Comparison of ENCODE assay signal across 9 cellular contexts in genomic region chr10:80253266-80253962, GRCh38. TPM values are rescaled to one million over a fixed set of nuclear protein-coding genes. Genes with fewer than 3 reads are reported as not detected.
DNase-seq lines count a peak whose midpoint lies in the region; ATAC-seq and TF ChIP-seq lines count a peak whose summit lies in the region.
"Had no signal": no experiment of that assay in that cellular context is flagged by ENCODE, and none has a peak within 500 bp of the region (broad histone marks: within the 10 kb centered on the region; RNA-seq: fewer than 3 reads in every experiment).

No MANE protein-coding gene starts in this region.

- DNase-seq in activated naive CD4-positive, alpha-beta T cell treated with anti-CD3 and anti-CD28 coated beads, Interleukin-2, amount 50 U/mL, for 72 hours (ENCODE audit: low spot score in 2 of 2) = no peak
- no peak for DNase-seq in activated naive CD4-positive, alpha-beta T cell treated with anti-CD3 and anti-CD28 coated beads for 36 hours
- DNase-seq in MV-4-11 (lab: John Stamatoyannopoulos, UW) (peak; percentile 85), upper lobe of left lung (no peak), osteoblast (ENCODE audit: insufficient read length, low spot score, missing footprints) (no peak), KG1 (lab: John Stamatoyannopoulos, UW) (no peak)
- no peak for DNase-seq in effector memory CD8-positive, alpha-beta T cell

- H3K36me3 ChIP-seq in upper lobe of left lung (no peaks in the 10 kb centered on the region), osteoblast (ENCODE audit: insufficient read depth, low read length) (no peaks in the 10 kb centered on the region)

- no peak for TF ChIP-seq POLR2A in upper lobe of left lung (IDR thresholded peaks at IDR 0.05)

- H3K4me2 ChIP-seq in osteoblast (ENCODE audit: insufficient read depth, low read length) = no peak overlapping the region

- H3K4me1 ChIP-seq in upper lobe of left lung (peaks cover 3 to 19% (median 15%) of the 10 kb centered on the region in 4 donors), osteoblast (ENCODE audit: insufficient read depth, low read length) (no peaks in the 10 kb centered on the region)

- no peak for TF ChIP-seq EP300 in upper lobe of left lung (IDR thresholded peaks at IDR 0.05)

- H3K27ac ChIP-seq in upper lobe of left lung (peak overlapping the region in 3 of 4 donors; percentile 26 to 72 (median 67)), osteoblast (ENCODE audit: low read depth, low read length) (no peak overlapping the region)
- H3K27ac ChIP-seq: SK-N-MC had no signal

- no peaks in the 10 kb centered on the region for H3K36me3 Mint-ChIP-seq in activated naive CD4-positive, alpha-beta T cell treated with anti-CD3 and anti-CD28 coated beads, Interleukin-2, amount 50 U/mL, for 72 hours
- no peaks in the 10 kb centered on the region for H3K36me3 Mint-ChIP-seq in activated naive CD4-positive, alpha-beta T cell treated with anti-CD3 and anti-CD28 coated beads for 36 hours (ENCODE audit: low read depth)
- H3K36me3 Mint-ChIP-seq in effector memory CD8-positive, alpha-beta T cell (ENCODE audit: insufficient read depth) = no peaks in the 10 kb centered on the region

- no peak overlapping the region for H3K4me3 Mint-ChIP-seq in activated naive CD4-positive, alpha-beta T cell treated with anti-CD3 and anti-CD28 coated beads for 36 hours
- H3K4me3 Mint-ChIP-seq in effector memory CD8-positive, alpha-beta T cell = peak overlapping the region in 1 of 2 donors; percentile 0

- CTCF ChIA-PET in activated naive CD4-positive, alpha-beta T cell treated with anti-CD3 and anti-CD28 coated beads for 36 hours (lab: Charles Lee) = interaction anchor here (1.0 to 1.2 kb wide), 2 partner anchors 8 to 110 kb away, joined by 4 read pairs; no protein-coding TSS in a partner anchor

- no peaks in the 10 kb centered on the region for H3K27me3 ChIP-seq in upper lobe of left lung
- peaks cover 3% of the 10 kb centered on the region for H3K27me3 ChIP-seq in osteoblast (ENCODE audit: insufficient read depth, low read length)

- 45 to 55% methylated on average over 5 of the region's 5 CpGs for WGBS in upper lobe of left lung, 2 donors

- H3K9me3 Mint-ChIP-seq in activated naive CD4-positive, alpha-beta T cell treated with anti-CD3 and anti-CD28 coated beads, Interleukin-2, amount 50 U/mL, for 72 hours = no peaks in the 10 kb centered on the region
- no peaks in the 10 kb centered on the region for H3K9me3 Mint-ChIP-seq in activated naive CD4-positive, alpha-beta T cell treated with anti-CD3 and anti-CD28 coated beads for 36 hours
- H3K9me3 Mint-ChIP-seq in effector memory CD8-positive, alpha-beta T cell = no peaks in the 10 kb centered on the region

- no peaks in the 10 kb centered on the region for H3K4me1 Mint-ChIP-seq in activated naive CD4-positive, alpha-beta T cell treated with anti-CD3 and anti-CD28 coated beads for 36 hours (ENCODE audit: low read depth)
- H3K4me1 Mint-ChIP-seq in effector memory CD8-positive, alpha-beta T cell (ENCODE audit: low read depth in 2 of 2) = peaks cover 5 to 8% of the 10 kb centered on the region in 2 donors

- no peaks in the 10 kb centered on the region for H3K9me3 ChIP-seq in upper lobe of left lung
- no peaks in the 10 kb centered on the region for H3K9me3 ChIP-seq in osteoblast (ENCODE audit: low read depth, low read length)

- ATAC-seq in activated naive CD4-positive, alpha-beta T cell treated with anti-CD3 and anti-CD28 coated beads, Interleukin-2, amount 50 U/mL, for 72 hours = peak; percentile 44 to 76
- ATAC-seq in HG02763 (IDR thresholded peaks at IDR 0.05; ENCODE audit: unreplicated experiment) = peak; percentile 67
- peak in 1 of 2 donors; percentile 38 for ATAC-seq in upper lobe of left lung (ENCODE audit: low FRiP score in 2 of 2)
- ATAC-seq in effector memory CD8-positive, alpha-beta T cell (replicated peaks) = no peak

- no peaks in the 10 kb centered on the region for H3K79me2 ChIP-seq in osteoblast (ENCODE audit: insufficient read depth, low read length)

- no peaks in the 10 kb centered on the region for H4K20me1 ChIP-seq in osteoblast (ENCODE audit: insufficient read depth, low read length)

- peaks cover 11% of the 10 kb centered on the region for H3K27me3 Mint-ChIP-seq in activated naive CD4-positive, alpha-beta T cell treated with anti-CD3 and anti-CD28 coated beads for 36 hours (ENCODE audit: low read depth)
- peaks cover 0 to 18% of the 10 kb centered on the region in 2 donors for H3K27me3 Mint-ChIP-seq in effector memory CD8-positive, alpha-beta T cell

- TF ChIP-seq CTCF in upper lobe of left lung (IDR thresholded peaks at IDR 0.05) = no peak
- TF ChIP-seq CTCF in osteoblast (IDR thresholded peaks at IDR 0.05; ENCODE audit: extremely low read depth, low read depth, low read length) = no peak

- no peak overlapping the region for H2AFZ ChIP-seq in osteoblast (ENCODE audit: low read length)

- no peak overlapping the region for H3K4me3 ChIP-seq in upper lobe of left lung
- H3K4me3 ChIP-seq in osteoblast (ENCODE audit: insufficient read depth, low read length) = no peak overlapping the region
- H3K4me3 ChIP-seq: SK-N-MC had no signal

- intact Hi-C loops in activated naive CD4-positive, alpha-beta T cell treated with anti-CD3 and anti-CD28 coated beads for 36 hours (cut with micrococcal nuclease) = no loop called here

- H3K27ac Mint-ChIP-seq in activated naive CD4-positive, alpha-beta T cell treated with anti-CD3 and anti-CD28 coated beads, Interleukin-2, amount 50 U/mL, for 72 hours = no peak overlapping the region
- H3K27ac Mint-ChIP-seq in activated naive CD4-positive, alpha-beta T cell treated with anti-CD3 and anti-CD28 coated beads for 36 hours = no peak overlapping the region
- peak overlapping the region in 1 of 2 donors; percentile 30 for H3K27ac Mint-ChIP-seq in effector memory CD8-positive, alpha-beta T cell

RNA-seq across cellular contexts. Expression of gene MAT1A, which starts 36.0 kb away (rescaled TPM):
- total RNA-seq in activated naive CD4-positive, alpha-beta T cell treated with anti-CD3 and anti-CD28 coated beads, Interleukin-2, amount 50 U/mL, for 72 hours = not detected
- not detected for total RNA-seq in activated naive CD4-positive, alpha-beta T cell treated with anti-CD3 and anti-CD28 coated beads for 36 hours
- 1 to 10 TPM in 1 of 6 donors, under 1 TPM in 5; 0.15 to 2.1 (median 0.73) TPM for total RNA-seq in upper lobe of left lung
- total RNA-seq in osteoblast = not detected in 2 replicates

RNA-seq across cellular contexts. Expression of gene ANXA11, which starts 48.1 kb away (rescaled TPM):
- 100 to 1,000 TPM; 218 to 304 TPM for total RNA-seq in activated naive CD4-positive, alpha-beta T cell treated with anti-CD3 and anti-CD28 coated beads, Interleukin-2, amount 50 U/mL, for 72 hours
- 100 to 1,000 TPM; 142 TPM for total RNA-seq in activated naive CD4-positive, alpha-beta T cell treated with anti-CD3 and anti-CD28 coated beads for 36 hours
- total RNA-seq in upper lobe of left lung (100 to 1,000 TPM; 108 to 327 (median 194) TPM), osteoblast (112 and 113 TPM in 2 replicates)
